18 cellular contexts compared by ENCODE assay signal in genomic region chr16:986411-986810, GRCh38. TPM values are rescaled to one million over a fixed set of nuclear protein-coding genes. Genes with fewer than 3 reads are reported as not detected.
A peak's percentile ranks its signal among the peaks of the same experiment; 100 is the strongest.
DNase-seq lines count a peak whose midpoint lies in the region; ATAC-seq and TF ChIP-seq lines count a peak whose summit lies in the region.
"Had no signal": no experiment of that assay in that cellular context is flagged by ENCODE, and none has a peak within 500 bp of the region (broad histone marks: within the 10 kb centered on the region; RNA-seq: fewer than 3 reads in every experiment).

No MANE protein-coding gene starts in this region.

- H3K4me1 ChIP-seq in BLaER1 treated with 17β-estradiol and CSF1 and Interleukin-3, amounts not matched to agents 10 nM and 100 nM = peaks cover 4 to 29% (median 18%) of the 10 kb centered on the region in 10 experiments; a peak in 17 of 20 replicates

- TF ChIP-seq CTCF in activated CD8-positive, alpha-beta T cell treated with anti-CD3 and anti-CD28 coated beads for 36 hours (IDR thresholded peaks at IDR 0.05) = no peak

- H3K4me2 ChIP-seq in BLaER1 treated with 17β-estradiol and CSF1 and Interleukin-3, amounts not matched to agents 10 nM and 100 nM = peak overlapping the region in 6 of 11 experiments; percentile 10 to 63 (median 53); a peak in 10 of 22 replicates

- intact Hi-C loops in activated CD8-positive, alpha-beta T cell treated with anti-CD3 and anti-CD28 coated beads for 36 hours (cut with micrococcal nuclease) = no loop called here

- H3K9me3 Mint-ChIP-seq in activated CD8-positive, alpha-beta T cell treated with anti-CD3 and anti-CD28 coated beads for 36 hours = no peaks in the 10 kb centered on the region
- H3K9me3 Mint-ChIP-seq in activated CD8-positive, alpha-beta T cell treated with anti-CD3 and anti-CD28 coated beads, Interleukin-2, amount 10 ng/mL, durations not matched to agents 7 days and 5 days (ENCODE audit: insufficient read depth) = no peaks in the 10 kb centered on the region
- H3K9me3 Mint-ChIP-seq in activated T-helper 17 cell treated with anti-CD3 and anti-CD28 coated beads, Interleukin-2, amount 50 U/mL, for 72 hours = no peaks in the 10 kb centered on the region

- peaks cover 4% of the 10 kb centered on the region for H3K27me3 Mint-ChIP-seq in activated CD8-positive, alpha-beta T cell treated with anti-CD3 and anti-CD28 coated beads for 36 hours
- H3K27me3 Mint-ChIP-seq in activated CD8-positive, alpha-beta T cell treated with anti-CD3 and anti-CD28 coated beads, Interleukin-2, amount 10 ng/mL, durations not matched to agents 7 days and 5 days (ENCODE audit: low read depth) = peaks cover 7% of the 10 kb centered on the region
- no peaks in the 10 kb centered on the region for H3K27me3 Mint-ChIP-seq in activated T-helper 17 cell treated with anti-CD3 and anti-CD28 coated beads, Interleukin-2, amount 50 U/mL, for 72 hours

- no peak overlapping the region for H3K27ac ChIP-seq in BLaER1 treated with 17β-estradiol and CSF1 and Interleukin-3, amounts not matched to agents 10 nM and 100 nM

- H3K36me3 Mint-ChIP-seq in activated CD8-positive, alpha-beta T cell treated with anti-CD3 and anti-CD28 coated beads for 36 hours (ENCODE audit: low read depth) = no peaks in the 10 kb centered on the region
- no peaks in the 10 kb centered on the region for H3K36me3 Mint-ChIP-seq in activated CD8-positive, alpha-beta T cell treated with anti-CD3 and anti-CD28 coated beads, Interleukin-2, amount 10 ng/mL, durations not matched to agents 7 days and 5 days (ENCODE audit: low read depth)
- no peaks in the 10 kb centered on the region for H3K36me3 Mint-ChIP-seq in activated T-helper 17 cell treated with anti-CD3 and anti-CD28 coated beads, Interleukin-2, amount 50 U/mL, for 72 hours (ENCODE audit: low read depth)

- peak; percentile 29 for DNase-seq in activated CD8-positive, alpha-beta T cell treated with anti-CD3 and anti-CD28 coated beads for 36 hours
- DNase-seq in activated CD8-positive, alpha-beta T cell treated with anti-CD3 and anti-CD28 coated beads, Interleukin-2, amount 10 ng/mL, durations not matched to agents 7 days and 5 days = no peak
- DNase-seq in kidney tubule cell (ENCODE audit: low spot score) (peak; percentile 9), SW480 (ENCODE audit: low spot score) (no peak), NCI-H524 (lab: John Stamatoyannopoulos, UW) (no peak)
- no peak for DNase-seq in activated naive CD4-positive, alpha-beta T cell treated with Interleukin-2 at 50 U/mL for 16 hours
- DNase-seq: AML-193, EL, GF-D8, NCI-H1105, NCI-H2029 treated with DMSO at 0.1 percent for 48 hours, NCI-H226, NCI-H510A treated with DMSO at 0.1 percent for 48 hours, NCI-H82, OCI-M1, Right ventricle myocardium superior had no signal

- peak; percentile 64 for ATAC-seq in activated CD8-positive, alpha-beta T cell treated with anti-CD3 and anti-CD28 coated beads for 36 hours
- no peak for ATAC-seq in activated CD8-positive, alpha-beta T cell treated with anti-CD3 and anti-CD28 coated beads, Interleukin-2, amount 10 ng/mL, durations not matched to agents 7 days and 5 days
- ATAC-seq in activated T-helper 17 cell treated with anti-CD3 and anti-CD28 coated beads, Interleukin-2, amount 50 U/mL, for 72 hours (replicated peaks) = peak; percentile 52

- POLR2A ChIA-PET in activated CD8-positive, alpha-beta T cell treated with anti-CD3 and anti-CD28 coated beads for 36 hours (lab: Charles Lee) = interaction anchor here (0.6 to 1.0 kb wide), 3 partner anchors 10 to 53 kb away, joined by 3 to 6 read pairs (median 3); no protein-coding TSS in a partner anchor
- POLR2A ChIA-PET in activated CD8-positive, alpha-beta T cell treated with anti-CD3 and anti-CD28 coated beads, Interleukin-2, amount 10 ng/mL, durations not matched to agents 7 days and 5 days (lab: Charles Lee) = no interaction called here

- CTCF ChIA-PET in activated CD8-positive, alpha-beta T cell treated with anti-CD3 and anti-CD28 coated beads for 36 hours (lab: Charles Lee) = interaction anchor here (1.1 kb wide), 1 partner anchor 71 kb away, joined by 4 read pairs; no protein-coding TSS in a partner anchor
- CTCF ChIA-PET in activated CD8-positive, alpha-beta T cell treated with anti-CD3 and anti-CD28 coated beads, Interleukin-2, amount 10 ng/mL, durations not matched to agents 7 days and 5 days (lab: Charles Lee) = no interaction called here

- H3K27me3 ChIP-seq in BLaER1 treated with 17β-estradiol and CSF1 and Interleukin-3, amounts not matched to agents 10 nM and 100 nM = peaks cover 82 to 100% (median 100%) of the 10 kb centered on the region in 11 experiments

- peaks cover 3% of the 10 kb centered on the region for H3K4me1 Mint-ChIP-seq in activated CD8-positive, alpha-beta T cell treated with anti-CD3 and anti-CD28 coated beads for 36 hours (ENCODE audit: low read depth)
- no peaks in the 10 kb centered on the region for H3K4me1 Mint-ChIP-seq in activated CD8-positive, alpha-beta T cell treated with anti-CD3 and anti-CD28 coated beads, Interleukin-2, amount 10 ng/mL, durations not matched to agents 7 days and 5 days (ENCODE audit: low read depth)
- H3K4me1 Mint-ChIP-seq in activated T-helper 17 cell treated with anti-CD3 and anti-CD28 coated beads, Interleukin-2, amount 50 U/mL, for 72 hours = no peaks in the 10 kb centered on the region

- H3K9ac ChIP-seq in BLaER1 treated with 17β-estradiol and CSF1 and Interleukin-3, amounts not matched to agents 10 nM and 100 nM = no peak overlapping the region

- H3K9me3 ChIP-seq in BLaER1 treated with 17β-estradiol and CSF1 and Interleukin-3, amounts not matched to agents 10 nM and 100 nM (replicated peaks in 1 of 11) = no peaks in the 10 kb centered on the region

- H3K4me3 ChIP-seq in BLaER1 treated with 17β-estradiol and CSF1 and Interleukin-3, amounts not matched to agents 10 nM and 100 nM = no peak overlapping the region

- H3K4me3 Mint-ChIP-seq in activated CD8-positive, alpha-beta T cell treated with anti-CD3 and anti-CD28 coated beads for 36 hours = no peak overlapping the region
- no peak overlapping the region for H3K4me3 Mint-ChIP-seq in activated CD8-positive, alpha-beta T cell treated with anti-CD3 and anti-CD28 coated beads, Interleukin-2, amount 10 ng/mL, durations not matched to agents 7 days and 5 days
- H3K4me3 Mint-ChIP-seq in activated T-helper 17 cell treated with anti-CD3 and anti-CD28 coated beads, Interleukin-2, amount 50 U/mL, for 72 hours = no peak overlapping the region

- H4K20me1 ChIP-seq in BLaER1 treated with 17β-estradiol and CSF1 and Interleukin-3, amounts not matched to agents 10 nM and 100 nM = peaks cover 0 to 93% (median 32%) of the 10 kb centered on the region in 11 experiments; a peak in 17 of 22 replicates

- H3K27ac Mint-ChIP-seq in activated CD8-positive, alpha-beta T cell treated with anti-CD3 and anti-CD28 coated beads for 36 hours = no peak overlapping the region
- no peak overlapping the region for H3K27ac Mint-ChIP-seq in activated CD8-positive, alpha-beta T cell treated with anti-CD3 and anti-CD28 coated beads, Interleukin-2, amount 10 ng/mL, durations not matched to agents 7 days and 5 days
- H3K27ac Mint-ChIP-seq in activated T-helper 17 cell treated with anti-CD3 and anti-CD28 coated beads, Interleukin-2, amount 50 U/mL, for 72 hours = no peak overlapping the region

- H3K36me3 ChIP-seq in BLaER1 treated with 17β-estradiol and CSF1 and Interleukin-3, amounts not matched to agents 10 nM and 100 nM = no peaks in the 10 kb centered on the region

RNA-seq across cellular contexts. Expression of gene SOX8, which starts 4.8 kb away (rescaled TPM):
- 1 to 10 TPM; 1.6 to 2.1 TPM for total RNA-seq in activated CD8-positive, alpha-beta T cell treated with anti-CD3 and anti-CD28 coated beads for 36 hours
- total RNA-seq in activated CD8-positive, alpha-beta T cell treated with anti-CD3 and anti-CD28 coated beads, Interleukin-2, amount 10 ng/mL, durations not matched to agents 7 days and 5 days = not detected
- total RNA-seq in activated T-helper 17 cell treated with anti-CD3 and anti-CD28 coated beads, Interleukin-2, amount 50 U/mL, for 72 hours = 1 to 10 TPM in 1 of 2 donors, under 1 TPM in 1; 0.35 to 3.8 TPM

RNA-seq across cellular contexts. Expression of gene LMF1, which starts 15.6 kb away (rescaled TPM):
- 1 to 10 TPM; 8.7 to 9.7 TPM for total RNA-seq in activated CD8-positive, alpha-beta T cell treated with anti-CD3 and anti-CD28 coated beads for 36 hours
- 10 to 100 TPM; 14.3 to 17.4 TPM for total RNA-seq in activated CD8-positive, alpha-beta T cell treated with anti-CD3 and anti-CD28 coated beads, Interleukin-2, amount 10 ng/mL, durations not matched to agents 7 days and 5 days
- total RNA-seq in activated T-helper 17 cell treated with anti-CD3 and anti-CD28 coated beads, Interleukin-2, amount 50 U/mL, for 72 hours = 10 to 100 TPM; 12.3 to 17.8 TPM

Comparison
In these comparisons a context has a peak if more than half of its experiments do, and no peak if none do; other contexts are left out.
1. DNase-seq: peak in activated CD8-positive, alpha-beta T cell treated with anti-CD3 and anti-CD28 coated beads for 36 hours (single experiment) and kidney tubule cell (single experiment); none in activated CD8-positive, alpha-beta T cell treated with anti-CD3 and anti-CD28 coated beads, Interleukin-2, amount 10 ng/mL, durations not matched to agents 7 days and 5 days (single experiment), SW480 (single experiment), activated naive CD4-positive, alpha-beta T cell treated with Interleukin-2 at 50 U/mL for 16 hours (single experiment) and NCI-H524 (0 of 2).